16 cellular contexts compared by ENCODE assay signal in the genomic region with DNA sequence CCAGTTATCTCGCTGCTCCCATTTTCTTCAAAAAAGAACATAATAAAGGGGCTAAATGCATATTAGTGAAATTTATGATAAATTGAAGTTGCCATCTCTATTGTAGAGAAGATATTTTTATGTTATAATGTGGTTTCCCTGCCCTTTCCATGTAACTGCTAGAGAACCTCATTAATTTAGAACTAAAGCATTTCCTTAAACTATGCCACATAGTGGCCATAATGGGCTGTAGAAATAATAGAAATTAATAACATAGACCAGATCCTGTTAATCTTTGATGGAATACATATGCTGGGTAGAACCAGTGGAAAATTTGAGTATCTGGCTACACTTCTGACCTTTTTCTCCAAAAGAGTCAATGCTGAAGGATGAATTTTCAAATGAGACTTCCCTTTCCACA.
A peak's percentile ranks its signal among the peaks of the same experiment; 100 is the strongest.
DNase-seq lines count a peak whose midpoint lies in the region; ATAC-seq and TF ChIP-seq lines count a peak whose summit lies in the region.
"Had no signal": no experiment of that assay in that cellular context is flagged by ENCODE, and none has a peak within 500 bp of the region (broad histone marks: within the 10 kb centered on the region; RNA-seq: fewer than 3 reads in every experiment).

No MANE protein-coding gene starts in this region.

- ATAC-seq in HCT116 (0 out of 2 replicates have a peak, but pooled peaks have one; percentile 42), GM21515 (IDR thresholded peaks at IDR 0.05; ENCODE audit: unreplicated experiment) (no peak), HG03571 (IDR thresholded peaks at IDR 0.05; ENCODE audit: unreplicated experiment) (no peak)

- CTCF ChIA-PET in HCT116 (lab: Charles Lee): no interaction called here

- no peaks in the 10 kb centered on the region for H3K79me2 ChIP-seq in HCT116 (ENCODE audit: insufficient read depth, low read length)
- no peaks in the 10 kb centered on the region for H3K79me2 ChIP-seq in OCI-LY1 (ENCODE audit: insufficient read depth, low read length)

- intact Hi-C loops in HCT116 (cut with micrococcal nuclease): no loop called here

- POLR2A ChIA-PET in HCT116 (lab: Charles Lee): no interaction called here

- H3K36me3 ChIP-seq in HCT116 (ENCODE audit: control insufficient read depth in 1 of 2, insufficient read depth in 2 of 2, low read length in 2 of 2) (no peaks in the 10 kb centered on the region), OCI-LY1 (ENCODE audit: insufficient read depth, low read length) (no peaks in the 10 kb centered on the region)

- no TSS peak for BruUV-seq in HCT116 (replicated peaks; lab: Mats Ljungman, UMichigan)

- H2AFZ ChIP-seq in HCT116 (ENCODE audit: low read depth, low read length, poor library complexity, severe bottlenecking) (no peak overlapping the region), OCI-LY1 (ENCODE audit: low read length) (no peak overlapping the region)

- no peak for TF ChIP-seq RAD21 in HCT116 (IDR thresholded peaks at IDR 0.05; ENCODE audit: low read depth)

- no peaks in the 10 kb centered on the region for H3K27me3 ChIP-seq in HCT116 (ENCODE audit: insufficient read depth, low read length)
- H3K27me3 ChIP-seq in OCI-LY1 (ENCODE audit: insufficient read depth, low read length): no peaks in the 10 kb centered on the region

- H3K9ac ChIP-seq in HCT116 (ENCODE audit: low read length) (no peak overlapping the region), OCI-LY1 (ENCODE audit: low read length) (no peak overlapping the region)

- H3K9me2 ChIP-seq in HCT116 (ENCODE audit: insufficient read depth) (no peaks in the 10 kb centered on the region), OCI-LY1 (ENCODE audit: low read depth, low read length) (no peaks in the 10 kb centered on the region)

- no peaks in the 10 kb centered on the region for H3F3A ChIP-seq in OCI-LY1 (ENCODE audit: insufficient read depth, low read length)

- no peaks in the 10 kb centered on the region for H4K20me1 ChIP-seq in HCT116 (ENCODE audit: insufficient read depth)
- H4K20me1 ChIP-seq in OCI-LY1 (ENCODE audit: insufficient read depth, low read length): no peaks in the 10 kb centered on the region

- no peak overlapping the region for H3K4me3 ChIP-seq in HCT116 (replicated peaks in 1 of 2; ENCODE audit: low read depth in 1 of 2, low read length in 2 of 2)
- no peak overlapping the region for H3K4me3 ChIP-seq in OCI-LY1 (ENCODE audit: low read depth, low read length, poor library complexity, severe bottlenecking)

- H3K27ac ChIP-seq in HCT116 (ENCODE audit: low read depth, low read length): no peak overlapping the region
- H3K27ac ChIP-seq in OCI-LY1 (ENCODE audit: low read depth, low read length, poor library complexity, severe bottlenecking): no peak overlapping the region
- no peak overlapping the region for H3K27ac ChIP-seq in VCaP

- no peaks in the 10 kb centered on the region for H3K9me3 ChIP-seq in HCT116 (ENCODE audit: control insufficient read depth in 1 of 2, insufficient read depth in 1 of 2, low read depth in 1 of 2, low read length in 2 of 2)
- H3K9me3 ChIP-seq in OCI-LY1 (ENCODE audit: low read length): no peaks in the 10 kb centered on the region

- RAD21 ChIA-PET in HCT116 (lab: Charles Lee; ENCODE audit: low non-redundant PET in 1 of 2, low total read pairs in 2 of 2, uncharacterized antibody in 2 of 2, unreplicated experiment in 2 of 2): no interaction called here

- DNase-seq in HCT116 (ENCODE audit: low read depth, low spot score) (no peak), OCI-M1 (lab: John Stamatoyannopoulos, UW) (no peak)
- DNase-seq in stimulated activated CD8-positive, alpha-beta memory T cell treated with anti-CD3 and anti-CD28 coated beads, Interleukin-4, amount 100 ng/mL, for 48 hours: no peak
- DNase-seq: CD4-positive, CD25-positive, alpha-beta regulatory T cell; COR-L47; DMS 273 treated with DMSO at 0.1 percent for 48 hours; DND-41; H9; MV-4-11; NCI-H1694 treated with DMSO at 0.1 percent for 48 hours; NCI-H526; SHP77 treated with DMSO at 0.1 percent for 48 hours had no signal

- TF ChIP-seq CTCF in HCT116 (IDR thresholded peaks at IDR 0.05 in 2 of 3, conservative IDR thresholded peaks at IDR 0.05 in 1 of 3; ENCODE audit: borderline replicate concordance in 1 of 3, insufficient read depth in 1 of 3, low read depth in 2 of 3, low read length in 2 of 3): peak in 2 of 3 experiments; percentile 13 to 24; a peak in 2 of 6 replicates
- 0 out of 2 replicates have a peak, but pooled peaks have one; percentile 4 for TF ChIP-seq CTCF in OCI-LY1 (IDR thresholded peaks at IDR 0.05; ENCODE audit: low read length)
- TF ChIP-seq CTCF in VCaP (conservative IDR thresholded peaks at IDR 0.05): peak; percentile 50

- TF ChIP-seq POLR2A in HCT116 (IDR thresholded peaks at IDR 0.05; ENCODE audit: borderline replicate concordance, extremely low read depth, insufficient read depth, insufficient read length): no peak

- H3K4me2 ChIP-seq in HCT116 (ENCODE audit: low read length) (no peak overlapping the region), OCI-LY1 (ENCODE audit: low read length) (no peak overlapping the region)

- H3K4me1 ChIP-seq in HCT116 (ENCODE audit: control insufficient read depth in 1 of 2, insufficient read depth in 2 of 2, low read length in 2 of 2) (no peaks in the 10 kb centered on the region), OCI-LY1 (ENCODE audit: insufficient read depth, low read length, severe bottlenecking) (peaks cover 3% of the 10 kb centered on the region)

TF ChIP-seq in HCT116, 20 proteins besides CTCF, POLR2A, EP300 and RAD21:
- TF ChIP-seq ZNF274 (IDR thresholded peaks at IDR 0.05; ENCODE audit: low read depth, low read length) (no peak), CEBPB (IDR thresholded peaks at IDR 0.05; ENCODE audit: low read depth) (no peak), CBX3 (IDR thresholded peaks at IDR 0.05; ENCODE audit: low read depth) (no peak), SP1 (IDR thresholded peaks at IDR 0.05; ENCODE audit: low read depth) (no peak), SRF (IDR thresholded peaks at IDR 0.05; ENCODE audit: low read depth) (no peak), ELF1 (IDR thresholded peaks at IDR 0.05; ENCODE audit: borderline replicate concordance, low read depth) (no peak)
- TF ChIP-seq, protein P1, sequence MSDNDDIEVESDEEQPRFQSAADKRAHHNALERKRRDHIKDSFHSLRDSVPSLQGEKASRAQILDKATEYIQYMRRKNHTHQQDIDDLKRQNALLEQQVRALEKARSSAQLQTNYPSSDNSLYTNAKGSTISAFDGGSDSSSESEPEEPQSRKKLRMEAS (IDR thresholded peaks at IDR 0.05): no peak
TF ChIP-seq in HCT116: peak in this region for 0.
